In genomic region chr5:150497989-150498317, GRCh38 we compare ENCODE assay signal across 1 cellular context.
TF ChIP-seq lines count a peak whose summit lies in the region.

No MANE protein-coding gene starts in this region.

TF ChIP-seq in A549, 52 proteins besides CTCF, POLR2A, EP300 and RAD21 (continued from another document):
- TF ChIP-seq MYC (IDR thresholded peaks at IDR 0.05; ENCODE audit: borderline replicate concordance, low read length) = no peak
